In the genomic region with DNA sequence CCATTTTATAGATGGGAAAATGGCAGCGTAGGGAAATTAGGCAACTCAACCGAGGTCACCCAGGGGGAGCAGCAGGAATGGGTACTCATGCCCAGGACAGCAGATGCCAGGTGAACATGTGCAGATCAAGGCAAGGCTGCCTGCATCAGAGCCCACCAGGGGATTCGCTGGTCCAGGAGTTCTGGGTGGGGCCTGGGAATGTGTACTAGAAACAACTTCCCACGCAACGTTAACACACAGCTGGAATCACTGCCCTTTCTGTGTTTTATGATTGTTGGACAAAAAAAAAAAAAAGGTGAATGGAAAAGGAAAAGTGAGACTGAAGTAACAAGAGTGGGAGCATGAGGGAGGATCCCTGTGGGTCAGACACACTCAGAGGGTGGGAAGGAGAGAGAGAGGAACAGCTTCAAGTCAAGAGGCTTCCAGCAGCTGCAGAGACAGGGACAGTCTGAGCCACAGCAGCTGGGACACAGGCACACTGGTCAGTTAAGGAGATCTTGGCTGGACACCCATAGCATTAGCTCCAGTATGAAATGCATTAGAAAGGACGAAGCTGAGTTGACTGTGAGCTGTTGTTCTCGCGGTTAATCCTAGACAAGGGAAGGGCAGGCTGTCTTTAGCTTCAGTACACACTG, we compare ENCODE assay signal across 1 cellular context.
TF ChIP-seq lines count a peak whose summit lies in the region.

No MANE protein-coding gene starts in this region.

TF ChIP-seq in SK-N-SH, 30 proteins besides CTCF, POLR2A, EP300 and RAD21 (continued from another document):
- TF ChIP-seq, protein P1, sequence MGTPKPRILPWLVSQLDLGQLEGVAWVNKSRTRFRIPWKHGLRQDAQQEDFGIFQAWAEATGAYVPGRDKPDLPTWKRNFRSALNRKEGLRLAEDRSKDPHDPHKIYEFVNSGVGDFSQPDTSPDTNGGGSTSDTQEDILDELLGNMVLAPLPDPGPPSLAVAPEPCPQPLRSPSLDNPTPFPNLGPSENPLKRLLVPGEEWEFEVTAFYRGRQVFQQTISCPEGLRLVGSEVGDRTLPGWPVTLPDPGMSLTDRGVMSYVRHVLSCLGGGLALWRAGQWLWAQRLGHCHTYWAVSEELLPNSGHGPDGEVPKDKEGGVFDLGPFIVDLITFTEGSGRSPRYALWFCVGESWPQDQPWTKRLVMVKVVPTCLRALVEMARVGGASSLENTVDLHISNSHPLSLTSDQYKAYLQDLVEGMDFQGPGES (IDR thresholded peaks at IDR 0.05; ENCODE audit: low read depth, low read length), result no peak
- TF ChIP-seq NFIC (IDR thresholded peaks at IDR 0.05; ENCODE audit: borderline replicate concordance) (no peak), EZH2phosphoT487 (IDR thresholded peaks at IDR 0.05; ENCODE audit: borderline replicate concordance, low read depth) (no peak), SIN3A (IDR thresholded peaks at IDR 0.05; ENCODE audit: borderline replicate concordance, low read depth, low read length) (no peak), JUND (IDR thresholded peaks at IDR 0.05) (no peak), MEF2A (IDR thresholded peaks at IDR 0.05; ENCODE audit: borderline replicate concordance, low read depth) (no peak), FOXM1 (IDR thresholded peaks at IDR 0.05; ENCODE audit: low read depth) (no peak), TAF1 (IDR thresholded peaks at IDR 0.05; ENCODE audit: borderline replicate concordance, low read depth, low read length) (no peak), ELF1 (IDR thresholded peaks at IDR 0.05) (no peak), FOSL2 (IDR thresholded peaks at IDR 0.05; ENCODE audit: borderline replicate concordance, low read depth) (no peak), RCOR1 (IDR thresholded peaks at IDR 0.05; ENCODE audit: low read length) (no peak)
- TF ChIP-seq, protein P2, sequence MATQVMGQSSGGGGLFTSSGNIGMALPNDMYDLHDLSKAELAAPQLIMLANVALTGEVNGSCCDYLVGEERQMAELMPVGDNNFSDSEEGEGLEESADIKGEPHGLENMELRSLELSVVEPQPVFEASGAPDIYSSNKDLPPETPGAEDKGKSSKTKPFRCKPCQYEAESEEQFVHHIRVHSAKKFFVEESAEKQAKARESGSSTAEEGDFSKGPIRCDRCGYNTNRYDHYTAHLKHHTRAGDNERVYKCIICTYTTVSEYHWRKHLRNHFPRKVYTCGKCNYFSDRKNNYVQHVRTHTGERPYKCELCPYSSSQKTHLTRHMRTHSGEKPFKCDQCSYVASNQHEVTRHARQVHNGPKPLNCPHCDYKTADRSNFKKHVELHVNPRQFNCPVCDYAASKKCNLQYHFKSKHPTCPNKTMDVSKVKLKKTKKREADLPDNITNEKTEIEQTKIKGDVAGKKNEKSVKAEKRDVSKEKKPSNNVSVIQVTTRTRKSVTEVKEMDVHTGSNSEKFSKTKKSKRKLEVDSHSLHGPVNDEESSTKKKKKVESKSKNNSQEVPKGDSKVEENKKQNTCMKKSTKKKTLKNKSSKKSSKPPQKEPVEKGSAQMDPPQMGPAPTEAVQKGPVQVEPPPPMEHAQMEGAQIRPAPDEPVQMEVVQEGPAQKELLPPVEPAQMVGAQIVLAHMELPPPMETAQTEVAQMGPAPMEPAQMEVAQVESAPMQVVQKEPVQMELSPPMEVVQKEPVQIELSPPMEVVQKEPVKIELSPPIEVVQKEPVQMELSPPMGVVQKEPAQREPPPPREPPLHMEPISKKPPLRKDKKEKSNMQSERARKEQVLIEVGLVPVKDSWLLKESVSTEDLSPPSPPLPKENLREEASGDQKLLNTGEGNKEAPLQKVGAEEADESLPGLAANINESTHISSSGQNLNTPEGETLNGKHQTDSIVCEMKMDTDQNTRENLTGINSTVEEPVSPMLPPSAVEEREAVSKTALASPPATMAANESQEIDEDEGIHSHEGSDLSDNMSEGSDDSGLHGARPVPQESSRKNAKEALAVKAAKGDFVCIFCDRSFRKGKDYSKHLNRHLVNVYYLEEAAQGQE (IDR thresholded peaks at IDR 0.05; ENCODE audit: low read depth, low read length), result no peak
- TF ChIP-seq, protein P3, sequence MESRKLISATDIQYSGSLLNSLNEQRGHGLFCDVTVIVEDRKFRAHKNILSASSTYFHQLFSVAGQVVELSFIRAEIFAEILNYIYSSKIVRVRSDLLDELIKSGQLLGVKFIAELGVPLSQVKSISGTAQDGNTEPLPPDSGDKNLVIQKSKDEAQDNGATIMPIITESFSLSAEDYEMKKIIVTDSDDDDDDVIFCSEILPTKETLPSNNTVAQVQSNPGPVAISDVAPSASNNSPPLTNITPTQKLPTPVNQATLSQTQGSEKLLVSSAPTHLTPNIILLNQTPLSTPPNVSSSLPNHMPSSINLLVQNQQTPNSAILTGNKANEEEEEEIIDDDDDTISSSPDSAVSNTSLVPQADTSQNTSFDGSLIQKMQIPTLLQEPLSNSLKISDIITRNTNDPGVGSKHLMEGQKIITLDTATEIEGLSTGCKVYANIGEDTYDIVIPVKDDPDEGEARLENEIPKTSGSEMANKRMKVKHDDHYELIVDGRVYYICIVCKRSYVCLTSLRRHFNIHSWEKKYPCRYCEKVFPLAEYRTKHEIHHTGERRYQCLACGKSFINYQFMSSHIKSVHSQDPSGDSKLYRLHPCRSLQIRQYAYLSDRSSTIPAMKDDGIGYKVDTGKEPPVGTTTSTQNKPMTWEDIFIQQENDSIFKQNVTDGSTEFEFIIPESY (IDR thresholded peaks at IDR 0.05; ENCODE audit: borderline replicate concordance, low read depth), result no peak
- TF ChIP-seq, protein P4, sequence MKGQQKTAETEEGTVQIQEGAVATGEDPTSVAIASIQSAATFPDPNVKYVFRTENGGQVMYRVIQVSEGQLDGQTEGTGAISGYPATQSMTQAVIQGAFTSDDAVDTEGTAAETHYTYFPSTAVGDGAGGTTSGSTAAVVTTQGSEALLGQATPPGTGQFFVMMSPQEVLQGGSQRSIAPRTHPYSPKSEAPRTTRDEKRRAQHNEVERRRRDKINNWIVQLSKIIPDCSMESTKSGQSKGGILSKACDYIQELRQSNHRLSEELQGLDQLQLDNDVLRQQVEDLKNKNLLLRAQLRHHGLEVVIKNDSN (IDR thresholded peaks at IDR 0.05; ENCODE audit: borderline replicate concordance, low read depth), result no peak
- TF ChIP-seq, protein P5, sequence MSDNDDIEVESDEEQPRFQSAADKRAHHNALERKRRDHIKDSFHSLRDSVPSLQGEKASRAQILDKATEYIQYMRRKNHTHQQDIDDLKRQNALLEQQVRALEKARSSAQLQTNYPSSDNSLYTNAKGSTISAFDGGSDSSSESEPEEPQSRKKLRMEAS (IDR thresholded peaks at IDR 0.05; ENCODE audit: low read depth), result no peak
